ENCODE assay signal across 19 cellular contexts in genomic region chr9:125991886-125992529, GRCh38.
"Had no signal": no experiment of that assay in that cellular context is flagged by ENCODE, and none has a peak within 500 bp of the region (broad histone marks: within the 10 kb centered on the region; RNA-seq: fewer than 3 reads in every experiment).

No MANE protein-coding gene starts in this region.

- DNase-seq: activated CD4-positive, alpha-beta T cell treated with anti-CD3 and anti-CD28 coated beads, Interleukin-2, amount 10 ng/mL, durations not matched to agents 7 days and 5 days; activated CD8-positive, alpha-beta memory T cell treated with anti-CD3 and anti-CD28 coated beads for 24 hours; activated CD8-positive, alpha-beta memory T cell treated with anti-CD3 and anti-CD28 coated beads, Interleukin-2, amount 50 U/mL, for 48 hours; effector memory CD8-positive, alpha-beta T cell; left cardiac atrium; right cardiac atrium; SJCRH30; stimulated activated CD4-positive, alpha-beta T cell treated with anti-CD3 and anti-CD28 coated beads, Interleukin-4, amount 100 ng/mL, for 1 hour; stimulated activated naive CD8-positive, alpha-beta T cell treated with anti-CD3 and anti-CD28 coated beads, Interleukin-15, amount 100 ng/mL, for 72 hours; T1000; trophoblast cell had no signal

- H3K4me2 ChIP-seq: hepatocyte, smooth muscle cell had no signal

- ATAC-seq: effector memory CD8-positive, alpha-beta T cell; left cardiac atrium; right cardiac atrium; stimulated activated naive CD8-positive, alpha-beta T cell treated with anti-CD3 and anti-CD28 coated beads, Interleukin-15, amount 100 ng/mL, for 72 hours had no signal

- H3K27ac ChIP-seq: hepatocyte, prostate gland, SJCRH30, suprapubic skin had no signal

- H3K27me3 Mint-ChIP-seq: activated CD4-positive, alpha-beta T cell treated with anti-CD3 and anti-CD28 coated beads, Interleukin-2, amount 10 ng/mL, durations not matched to agents 7 days and 5 days had no signal

- H3K36me3 Mint-ChIP-seq: activated naive CD4-positive, alpha-beta T cell treated with anti-CD3 and anti-CD28 coated beads, Interleukin-2, amount 50 U/mL, for 24 hours; mesothelial cell of epicardium had no signal

- H3K27me3 ChIP-seq: hepatocyte, SJCRH30 had no signal

- H3K4me3 Mint-ChIP-seq: activated CD4-positive, alpha-beta T cell treated with anti-CD3 and anti-CD28 coated beads, Interleukin-2, amount 10 ng/mL, durations not matched to agents 7 days and 5 days; activated naive CD4-positive, alpha-beta T cell treated with anti-CD3 and anti-CD28 coated beads, Interleukin-2, amount 50 U/mL, for 24 hours; effector memory CD8-positive, alpha-beta T cell; mesothelial cell of epicardium; neural crest cell; stimulated activated naive CD8-positive, alpha-beta T cell treated with anti-CD3 and anti-CD28 coated beads, Interleukin-15, amount 100 ng/mL, for 72 hours had no signal

- H3K4me1 ChIP-seq: prostate gland, suprapubic skin had no signal

- H3K4me3 ChIP-seq: hepatocyte, lung, prostate gland, SJCRH30, smooth muscle cell, suprapubic skin had no signal

- H3K27ac Mint-ChIP-seq: activated CD4-positive, alpha-beta T cell treated with anti-CD3 and anti-CD28 coated beads, Interleukin-2, amount 10 ng/mL, durations not matched to agents 7 days and 5 days; activated naive CD4-positive, alpha-beta T cell treated with anti-CD3 and anti-CD28 coated beads, Interleukin-2, amount 50 U/mL, for 24 hours; effector memory CD8-positive, alpha-beta T cell; mesothelial cell of epicardium; stimulated activated naive CD8-positive, alpha-beta T cell treated with anti-CD3 and anti-CD28 coated beads, Interleukin-15, amount 100 ng/mL, for 72 hours had no signal

- H3K36me3 ChIP-seq: prostate gland, SJCRH30, suprapubic skin had no signal

- H3K9me3 ChIP-seq: prostate gland, SJCRH30, suprapubic skin had no signal

- H3K9me3 Mint-ChIP-seq: activated CD4-positive, alpha-beta T cell treated with anti-CD3 and anti-CD28 coated beads, Interleukin-2, amount 10 ng/mL, durations not matched to agents 7 days and 5 days; activated naive CD4-positive, alpha-beta T cell treated with anti-CD3 and anti-CD28 coated beads, Interleukin-2, amount 50 U/mL, for 24 hours; effector memory CD8-positive, alpha-beta T cell; mesothelial cell of epicardium; neural crest cell; stimulated activated naive CD8-positive, alpha-beta T cell treated with anti-CD3 and anti-CD28 coated beads, Interleukin-15, amount 100 ng/mL, for 72 hours had no signal

- H3K4me1 Mint-ChIP-seq: activated CD4-positive, alpha-beta T cell treated with anti-CD3 and anti-CD28 coated beads, Interleukin-2, amount 10 ng/mL, durations not matched to agents 7 days and 5 days; activated naive CD4-positive, alpha-beta T cell treated with anti-CD3 and anti-CD28 coated beads, Interleukin-2, amount 50 U/mL, for 24 hours; stimulated activated naive CD8-positive, alpha-beta T cell treated with anti-CD3 and anti-CD28 coated beads, Interleukin-15, amount 100 ng/mL, for 72 hours had no signal
